In the genomic region with DNA sequence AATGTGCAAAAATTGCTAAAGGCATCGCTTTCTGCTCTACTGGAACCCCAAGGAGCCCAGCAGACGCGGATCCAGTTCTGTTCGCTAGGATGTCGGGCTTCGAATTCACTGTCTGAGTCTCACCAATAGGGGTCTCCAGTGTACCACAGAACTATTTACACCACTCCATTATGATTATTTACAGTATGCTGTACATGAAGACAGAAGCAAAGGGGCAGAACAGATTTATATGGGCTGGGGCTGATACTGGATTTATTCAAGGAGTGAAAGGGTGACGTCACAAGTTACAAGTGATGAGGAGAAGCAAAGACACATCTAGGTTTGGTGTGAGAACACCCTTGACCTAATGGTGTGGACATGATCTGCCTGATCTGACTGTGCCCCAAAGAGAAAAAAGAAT, we compare ENCODE assay signal across 1 cellular context.
TF ChIP-seq lines count a peak whose summit lies in the region.

No MANE protein-coding gene starts in this region.

TF ChIP-seq in HepG2, 621 proteins besides CTCF, POLR2A, EP300 and RAD21 (continued from another document):
- TF ChIP-seq, protein P1, sequence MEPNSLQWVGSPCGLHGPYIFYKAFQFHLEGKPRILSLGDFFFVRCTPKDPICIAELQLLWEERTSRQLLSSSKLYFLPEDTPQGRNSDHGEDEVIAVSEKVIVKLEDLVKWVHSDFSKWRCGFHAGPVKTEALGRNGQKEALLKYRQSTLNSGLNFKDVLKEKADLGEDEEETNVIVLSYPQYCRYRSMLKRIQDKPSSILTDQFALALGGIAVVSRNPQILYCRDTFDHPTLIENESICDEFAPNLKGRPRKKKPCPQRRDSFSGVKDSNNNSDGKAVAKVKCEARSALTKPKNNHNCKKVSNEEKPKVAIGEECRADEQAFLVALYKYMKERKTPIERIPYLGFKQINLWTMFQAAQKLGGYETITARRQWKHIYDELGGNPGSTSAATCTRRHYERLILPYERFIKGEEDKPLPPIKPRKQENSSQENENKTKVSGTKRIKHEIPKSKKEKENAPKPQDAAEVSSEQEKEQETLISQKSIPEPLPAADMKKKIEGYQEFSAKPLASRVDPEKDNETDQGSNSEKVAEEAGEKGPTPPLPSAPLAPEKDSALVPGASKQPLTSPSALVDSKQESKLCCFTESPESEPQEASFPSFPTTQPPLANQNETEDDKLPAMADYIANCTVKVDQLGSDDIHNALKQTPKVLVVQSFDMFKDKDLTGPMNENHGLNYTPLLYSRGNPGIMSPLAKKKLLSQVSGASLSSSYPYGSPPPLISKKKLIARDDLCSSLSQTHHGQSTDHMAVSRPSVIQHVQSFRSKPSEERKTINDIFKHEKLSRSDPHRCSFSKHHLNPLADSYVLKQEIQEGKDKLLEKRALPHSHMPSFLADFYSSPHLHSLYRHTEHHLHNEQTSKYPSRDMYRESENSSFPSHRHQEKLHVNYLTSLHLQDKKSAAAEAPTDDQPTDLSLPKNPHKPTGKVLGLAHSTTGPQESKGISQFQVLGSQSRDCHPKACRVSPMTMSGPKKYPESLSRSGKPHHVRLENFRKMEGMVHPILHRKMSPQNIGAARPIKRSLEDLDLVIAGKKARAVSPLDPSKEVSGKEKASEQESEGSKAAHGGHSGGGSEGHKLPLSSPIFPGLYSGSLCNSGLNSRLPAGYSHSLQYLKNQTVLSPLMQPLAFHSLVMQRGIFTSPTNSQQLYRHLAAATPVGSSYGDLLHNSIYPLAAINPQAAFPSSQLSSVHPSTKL (CRISPR knock-in tag; IDR thresholded peaks at IDR 0.05) = peak; percentile 30; the same call in 1 of the 2 replicates
- TF ChIP-seq, protein P2, sequence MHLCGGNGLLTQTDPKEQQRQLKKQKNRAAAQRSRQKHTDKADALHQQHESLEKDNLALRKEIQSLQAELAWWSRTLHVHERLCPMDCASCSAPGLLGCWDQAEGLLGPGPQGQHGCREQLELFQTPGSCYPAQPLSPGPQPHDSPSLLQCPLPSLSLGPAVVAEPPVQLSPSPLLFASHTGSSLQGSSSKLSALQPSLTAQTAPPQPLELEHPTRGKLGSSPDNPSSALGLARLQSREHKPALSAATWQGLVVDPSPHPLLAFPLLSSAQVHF (CRISPR knock-in tag; IDR thresholded peaks at IDR 0.05) = no peak
- TF ChIP-seq SKI (IDR thresholded peaks at IDR 0.05; ENCODE audit: partially characterized antibody) = no peak
